Comparison of ENCODE assay signal across 12 cellular contexts in genomic region chr2:233129351-233129978, GRCh38.
DNase-seq lines count a peak whose midpoint lies in the region; ATAC-seq and TF ChIP-seq lines count a peak whose summit lies in the region.
"Had no signal": no experiment of that assay in that cellular context is flagged by ENCODE, and none has a peak within 500 bp of the region (broad histone marks: within the 10 kb centered on the region; RNA-seq: fewer than 3 reads in every experiment).

No MANE protein-coding gene starts in this region.

- 38 to 46% methylated on average over 5 to 9 of the region's 9 CpGs for WGBS in gastroesophageal sphincter (ENCODE audit: low coverage in 1 of 2), 2 donors

- TF ChIP-seq EP300 in gastroesophageal sphincter (IDR thresholded peaks at IDR 0.05), result no peak

- H3K79me2 ChIP-seq in GM23338 (replicated peaks; ENCODE audit: insufficient read depth), result no peaks in the 10 kb centered on the region

- no peaks in the 10 kb centered on the region for H3K9me3 ChIP-seq in CD4-positive, alpha-beta memory T cell (ENCODE audit: control insufficient read depth in 1 of 2, low read length in 2 of 2)
- H3K9me3 ChIP-seq in WERI-Rb-1 (ENCODE audit: severe bottlenecking) (no peaks in the 10 kb centered on the region), gastroesophageal sphincter (no peaks in the 10 kb centered on the region)
- H3K9me3 ChIP-seq: esophagus muscularis mucosa had no signal

- peaks cover 71% of the 10 kb centered on the region for H3K36me3 ChIP-seq in CD4-positive, alpha-beta memory T cell (ENCODE audit: insufficient read depth, low read length)
- H3K36me3 ChIP-seq in GM23338 (ENCODE audit: insufficient read depth) (no peaks in the 10 kb centered on the region), WERI-Rb-1 (no peaks in the 10 kb centered on the region), kidney epithelial cell (ENCODE audit: control insufficient read depth, insufficient read depth, low read length) (no peaks in the 10 kb centered on the region), gastroesophageal sphincter (peaks cover 0 to 6% of the 10 kb centered on the region in 2 donors)

- H3K4me1 ChIP-seq in CD4-positive, alpha-beta memory T cell (ENCODE audit: insufficient read depth, low read length), result peaks cover 12% of the 10 kb centered on the region
- H3K4me1 ChIP-seq in GM23338 (ENCODE audit: insufficient read depth) (peaks cover 3% of the 10 kb centered on the region; the same call in 1 of the 2 replicates), gastroesophageal sphincter (no peaks in the 10 kb centered on the region)
- H3K4me1 ChIP-seq: esophagus muscularis mucosa had no signal

- H3K36me3 Mint-ChIP-seq in CD4-positive, alpha-beta memory T cell, result peaks cover 51 to 84% of the 10 kb centered on the region in 2 donors
- peaks cover 1% of the 10 kb centered on the region; the same call in 1 of the 3 replicates for H3K36me3 Mint-ChIP-seq in GM23338 (ENCODE audit: low read depth)

- H3K4me3 Mint-ChIP-seq in CD4-positive, alpha-beta memory T cell, result peak overlapping the region in 3 of 8 donors; percentile 29 to 47 (median 35)
- no peak overlapping the region for H3K4me3 Mint-ChIP-seq in GM23338

- no peak for DNase-seq in CD4-positive, alpha-beta memory T cell
- DNase-seq in GM23338 (ENCODE audit: low spot score) (peak; percentile 76), WERI-Rb-1 (peak; percentile 39), kidney epithelial cell (ENCODE audit: low read depth) (no peak), NCI-H1105 treated with DMSO at 0.1 percent for 48 hours (lab: John Stamatoyannopoulos, UW) (no peak), NCI-H128 (lab: John Stamatoyannopoulos, UW; ENCODE audit: unreplicated experiment) (no peak)
- DNase-seq: activated gamma-delta T cell treated with Interleukin-2 at 50 U/mL for 16 hours, NCI-H1930 had no signal

- peaks cover 0 to 2% (median under 1%) of the 10 kb centered on the region in 8 donors for H3K9me3 Mint-ChIP-seq in CD4-positive, alpha-beta memory T cell
- H3K9me3 Mint-ChIP-seq in GM23338, result peaks cover 3% of the 10 kb centered on the region; the same call in 1 of the 3 replicates

- TF ChIP-seq CTCF in GM23338 (conservative IDR thresholded peaks at IDR 0.05; ENCODE audit: low read depth in 2 of 2) (peak; percentile 78 to 82), WERI-Rb-1 (IDR thresholded peaks at IDR 0.05; ENCODE audit: low read depth, low read length) (peak; percentile 61), kidney epithelial cell (IDR thresholded peaks at IDR 0.05; ENCODE audit: insufficient read depth, low read length, poor library complexity, severe bottlenecking) (peak; percentile 20), gastroesophageal sphincter (IDR thresholded peaks at IDR 0.05) (no peak)

- H2AFZ ChIP-seq in GM23338, result peak overlapping the region; percentile 87; the same call in 1 of the 2 replicates

- CTCF ChIA-PET in CD4-positive, alpha-beta memory T cell (lab: Charles Lee; ENCODE audit: partially characterized antibody), result interaction anchor here (0.6 to 2.8 kb wide), 5 partner anchors 19 to 121 kb away, joined by 3 to 13 read pairs (median 4); partner anchors contain the start of gene ATG16L1

- peak; percentile 95 for ATAC-seq in GM23338
- no peak for ATAC-seq in HG02973 (IDR thresholded peaks at IDR 0.05; ENCODE audit: unreplicated experiment)
- no peak for ATAC-seq in gastroesophageal sphincter

- POLR2A ChIA-PET in CD4-positive, alpha-beta memory T cell (lab: Charles Lee; ENCODE audit: partially characterized antibody), result interaction anchor here (0.5 to 1.9 kb wide), 5 partner anchors 9 to 111 kb away, joined by 3 to 5 read pairs (median 3); partner anchors contain the start of gene INPP5D

- no peak overlapping the region for H3K4me3 ChIP-seq in CD4-positive, alpha-beta memory T cell (ENCODE audit: low read length in 2 of 2)
- H3K4me3 ChIP-seq in GM23338, result no peak overlapping the region
- H3K4me3 ChIP-seq in WERI-Rb-1 (ENCODE audit: low read depth, low read length), result no peak overlapping the region
- H3K4me3 ChIP-seq in kidney epithelial cell (ENCODE audit: low read depth, low read length), result no peak overlapping the region
- no peak overlapping the region for H3K4me3 ChIP-seq in gastroesophageal sphincter
- H3K4me3 ChIP-seq: esophagus muscularis mucosa, lung had no signal

- H3K27me3 ChIP-seq in CD4-positive, alpha-beta memory T cell (ENCODE audit: insufficient read depth, low read length), result no peaks in the 10 kb centered on the region
- H3K27me3 ChIP-seq in GM23338 (ENCODE audit: insufficient read depth), result no peaks in the 10 kb centered on the region
- H3K27me3 ChIP-seq in WERI-Rb-1 (ENCODE audit: insufficient read depth, low read depth, severe bottlenecking), result no peaks in the 10 kb centered on the region
- no peaks in the 10 kb centered on the region for H3K27me3 ChIP-seq in kidney epithelial cell (ENCODE audit: control insufficient read depth, insufficient read depth, low read length)
- peaks cover 71% of the 10 kb centered on the region for H3K27me3 ChIP-seq in gastroesophageal sphincter

- no peak for TF ChIP-seq POLR2A in gastroesophageal sphincter (IDR thresholded peaks at IDR 0.05)

- intact Hi-C loops in CD4-positive, alpha-beta memory T cell (cut with micrococcal nuclease), result no loop called here

- peaks cover 6 to 46% (median 24%) of the 10 kb centered on the region in 4 donors for H3K4me1 Mint-ChIP-seq in CD4-positive, alpha-beta memory T cell
- peaks cover 14% of the 10 kb centered on the region for H3K4me1 Mint-ChIP-seq in GM23338

- no peaks in the 10 kb centered on the region for H4K20me1 ChIP-seq in GM23338 (replicated peaks; ENCODE audit: insufficient read depth)

- no peaks in the 10 kb centered on the region; the same call in 1 of the 2 replicates for H3K9me2 ChIP-seq in GM23338 (ENCODE audit: insufficient read depth)

- peak overlapping the region in 6 of 7 donors; percentile 48 to 88 (median 67) for H3K27ac Mint-ChIP-seq in CD4-positive, alpha-beta memory T cell
- H3K27ac Mint-ChIP-seq in GM23338, result no peak overlapping the region

- no peaks in the 10 kb centered on the region for H3K27me3 Mint-ChIP-seq in CD4-positive, alpha-beta memory T cell
- H3K27me3 Mint-ChIP-seq in GM23338 (ENCODE audit: insufficient read depth, low read depth, poor library complexity), result no peaks in the 10 kb centered on the region

- H3K4me2 ChIP-seq in GM23338, result no peak overlapping the region

- H3F3A ChIP-seq in GM23338 (replicated peaks; ENCODE audit: low read depth), result no peaks in the 10 kb centered on the region

- H3K27ac ChIP-seq in CD4-positive, alpha-beta memory T cell (ENCODE audit: low read depth, low read length), result no peak overlapping the region
- H3K27ac ChIP-seq in GM23338 (ENCODE audit: low read depth), result no peak overlapping the region
- no peak overlapping the region for H3K27ac ChIP-seq in WERI-Rb-1
- no peak overlapping the region for H3K27ac ChIP-seq in gastroesophageal sphincter
- H3K27ac ChIP-seq: esophagus muscularis mucosa had no signal

Comparison
In these comparisons a context has a peak if more than half of its experiments do, and no peak if none do; other contexts are left out.
1. DNase-seq: peak in GM23338 (single experiment) and WERI-Rb-1 (single experiment); none in CD4-positive, alpha-beta memory T cell (0 of 5), kidney epithelial cell (single experiment), NCI-H1105 treated with DMSO at 0.1 percent for 48 hours (single experiment) and NCI-H128 (single experiment).
2. CTCF ChIP-seq: peak in GM23338 (2 of 2), WERI-Rb-1 (single experiment) and kidney epithelial cell (single experiment); none in gastroesophageal sphincter (0 of 4).